11 cellular contexts compared by ENCODE assay signal in the genomic region with DNA sequence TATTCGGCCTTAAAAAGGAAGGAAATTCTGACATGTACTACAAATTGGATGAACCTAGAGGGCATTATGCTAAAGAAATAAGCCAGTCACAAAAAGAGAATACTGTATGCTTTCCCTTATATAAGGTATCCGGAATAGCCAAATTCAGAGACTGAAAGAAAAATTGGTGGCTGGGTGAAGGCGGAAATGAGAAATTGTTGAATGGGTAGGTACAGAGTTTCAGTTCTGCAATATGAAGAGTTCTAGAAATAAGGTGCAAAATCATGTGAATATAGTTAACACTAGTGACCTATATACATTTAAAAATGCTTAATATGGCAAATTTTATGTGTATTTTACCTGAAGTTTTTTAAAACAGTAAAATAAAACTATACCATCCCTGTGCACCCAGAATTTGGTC. TPM values are rescaled to one million over a fixed set of nuclear protein-coding genes. Genes with fewer than 3 reads are reported as not detected.
DNase-seq lines count a peak whose midpoint lies in the region; ATAC-seq and TF ChIP-seq lines count a peak whose summit lies in the region.
"Had no signal": no experiment of that assay in that cellular context is flagged by ENCODE, and none has a peak within 500 bp of the region (broad histone marks: within the 10 kb centered on the region; RNA-seq: fewer than 3 reads in every experiment).

No MANE protein-coding gene starts in this region.

- peaks cover 5% of the 10 kb centered on the region for H3K4me1 ChIP-seq in prostate gland (replicated peaks)

- no peaks in the 10 kb centered on the region for H3K27me3 ChIP-seq in prostate gland (replicated peaks; ENCODE audit: insufficient read depth)

- CTCF ChIA-PET in GM10248 (lab: Yijun Ruan, JAX), result interaction anchor here (1.2 to 9.6 kb wide), 5 partner anchors 11 to 277 kb away, joined by 3 to 109 read pairs (median 9); a partner anchor contains a TSS

- POLR2A ChIA-PET in GM10248 (lab: Yijun Ruan, JAX), result no interaction called here

- H3K27ac ChIP-seq in prostate gland, result no peak overlapping the region

- 92% methylated on average over 3 of the region's 3 CpGs for WGBS in prostate gland

- intact Hi-C loops in prostate gland (cut with DNase I), result loop anchor here (5.0 kb wide), 1 partner anchor 267 kb away; no protein-coding TSS in a partner anchor

- peak; percentile 55 for DNase-seq in GM10248 (ENCODE audit: extremely low spot score)
- DNase-seq in NCI-H510A (lab: John Stamatoyannopoulos, UW), result no peak
- DNase-seq in chondrocyte (ENCODE audit: low spot score), result no peak
- no peak for DNase-seq in stimulated activated naive CD8-positive, alpha-beta T cell treated with anti-CD3 and anti-CD28 coated beads, Interleukin-15, amount 100 ng/mL, for 72 hours
- DNase-seq in prostate gland (ENCODE audit: low spot score), result no peak
- DNase-seq: activated CD8-positive, alpha-beta memory T cell treated with anti-CD3 and anti-CD28 coated beads, Interleukin-2, amount 50 U/mL, for 4 hours; NCI-H2171 treated with DMSO at 0.1 percent for 48 hours had no signal

- H3K9me3 Mint-ChIP-seq in chondrocyte (ENCODE audit: low read depth), result no peaks in the 10 kb centered on the region
- no peaks in the 10 kb centered on the region for H3K9me3 Mint-ChIP-seq in stimulated activated naive CD8-positive, alpha-beta T cell treated with anti-CD3 and anti-CD28 coated beads, Interleukin-15, amount 100 ng/mL, for 72 hours
- H3K9me3 Mint-ChIP-seq: brain had no signal

- H3K9me3 ChIP-seq in prostate gland, result no peaks in the 10 kb centered on the region

- no peaks in the 10 kb centered on the region for H3K36me3 ChIP-seq in prostate gland

- no peak for TF ChIP-seq POLR2A in prostate gland (IDR thresholded peaks at IDR 0.05)

- H3K4me1 Mint-ChIP-seq in chondrocyte (ENCODE audit: low read depth), result peaks cover 7% of the 10 kb centered on the region
- no peaks in the 10 kb centered on the region for H3K4me1 Mint-ChIP-seq in stimulated activated naive CD8-positive, alpha-beta T cell treated with anti-CD3 and anti-CD28 coated beads, Interleukin-15, amount 100 ng/mL, for 72 hours

- H3K36me3 Mint-ChIP-seq in chondrocyte (ENCODE audit: low read depth), result no peaks in the 10 kb centered on the region
- H3K36me3 Mint-ChIP-seq: brain had no signal

- H3K4me3 Mint-ChIP-seq in chondrocyte (ENCODE audit: unreplicated experiment), result no peak overlapping the region
- no peak overlapping the region for H3K4me3 Mint-ChIP-seq in stimulated activated naive CD8-positive, alpha-beta T cell treated with anti-CD3 and anti-CD28 coated beads, Interleukin-15, amount 100 ng/mL, for 72 hours
- H3K4me3 Mint-ChIP-seq: brain had no signal

- no peak overlapping the region for H3K4me3 ChIP-seq in prostate gland

- TF ChIP-seq CTCF in GM10248 (IDR thresholded peaks at IDR 0.05; ENCODE audit: control extremely low read depth, extremely low read depth, low read depth, missing control alignments) (no peak), chondrocyte (IDR thresholded peaks at IDR 0.05) (no peak), prostate gland (IDR thresholded peaks at IDR 0.05) (no peak)

- no peak overlapping the region for H3K27ac Mint-ChIP-seq in chondrocyte (ENCODE audit: unreplicated experiment)
- no peak overlapping the region for H3K27ac Mint-ChIP-seq in stimulated activated naive CD8-positive, alpha-beta T cell treated with anti-CD3 and anti-CD28 coated beads, Interleukin-15, amount 100 ng/mL, for 72 hours
- H3K27ac Mint-ChIP-seq: brain had no signal

- no peaks in the 10 kb centered on the region for H3K27me3 Mint-ChIP-seq in chondrocyte (ENCODE audit: low read depth)
- H3K27me3 Mint-ChIP-seq in stimulated activated naive CD8-positive, alpha-beta T cell treated with anti-CD3 and anti-CD28 coated beads, Interleukin-15, amount 100 ng/mL, for 72 hours, result no peaks in the 10 kb centered on the region
- H3K27me3 Mint-ChIP-seq: brain had no signal

- ATAC-seq in GM19395 (IDR thresholded peaks at IDR 0.05; ENCODE audit: unreplicated experiment) (peak; percentile 95), HG02852 (IDR thresholded peaks at IDR 0.05; ENCODE audit: unreplicated experiment) (peak; percentile 89), HG03565 (IDR thresholded peaks at IDR 0.05; ENCODE audit: unreplicated experiment) (peak; percentile 92)
- ATAC-seq in stimulated activated naive CD8-positive, alpha-beta T cell treated with anti-CD3 and anti-CD28 coated beads, Interleukin-15, amount 100 ng/mL, for 72 hours, result no peak

RNA-seq across cellular contexts. Expression of a gene that starts 51.7 kb away (rescaled TPM):
- total RNA-seq in chondrocyte (35.5 to 45.2 TPM (median 39.8 TPM) in 3 replicates), prostate gland (10 to 100 TPM; 72.7 to 81.5 TPM)
